ENCODE assay signal across 9 cellular contexts in the genomic region with DNA sequence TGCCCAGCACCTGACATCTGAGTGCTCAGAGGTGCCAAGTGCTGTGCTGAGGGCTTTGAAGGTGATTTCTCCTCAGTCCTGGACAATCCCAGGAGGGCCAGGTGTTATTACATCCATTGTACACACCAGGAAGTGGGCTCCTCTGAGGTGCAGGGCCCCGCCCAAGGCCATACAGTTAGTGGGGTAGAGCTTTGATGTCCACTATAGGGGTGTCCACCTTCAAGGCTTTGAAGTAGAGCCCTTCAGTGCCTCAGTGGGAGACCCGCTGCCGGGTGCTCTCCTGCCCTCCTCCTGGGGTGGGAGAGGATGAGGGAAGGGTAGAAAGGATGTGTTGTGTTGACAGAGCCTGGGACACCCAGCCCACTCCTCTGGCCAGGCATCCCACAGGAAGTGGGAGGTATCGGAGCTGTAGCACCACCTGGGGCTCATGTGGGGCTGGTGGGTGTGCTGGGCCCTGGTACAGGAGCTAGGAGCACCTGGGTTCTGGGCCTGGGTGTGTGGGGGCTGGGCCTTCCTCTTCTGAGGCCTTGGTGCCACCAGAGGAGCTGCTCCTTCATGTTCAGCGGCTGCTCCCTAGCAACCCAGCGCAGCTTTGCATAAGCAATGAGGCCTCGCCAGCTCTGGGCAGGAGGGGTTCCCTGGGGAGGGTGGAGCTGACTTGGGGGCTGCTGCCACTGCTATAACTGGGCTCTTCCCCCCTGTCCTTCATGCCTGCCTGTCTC. TPM values are rescaled to one million over a fixed set of nuclear protein-coding genes. Genes with fewer than 3 reads are reported as not detected.
A peak's percentile ranks its signal among the peaks of the same experiment; 100 is the strongest.
DNase-seq lines count a peak whose midpoint lies in the region; ATAC-seq and TF ChIP-seq lines count a peak whose summit lies in the region.
"Had no signal": no experiment of that assay in that cellular context is flagged by ENCODE, and none has a peak within 500 bp of the region (broad histone marks: within the 10 kb centered on the region; RNA-seq: fewer than 3 reads in every experiment).

No MANE protein-coding gene starts in this region.

- no peaks in the 10 kb centered on the region for H3K27me3 Mint-ChIP-seq in CD8-positive, alpha-beta T cell (ENCODE audit: low read depth)
- H3K27me3 Mint-ChIP-seq in activated naive CD8-positive, alpha-beta T cell, result no peaks in the 10 kb centered on the region
- H3K27me3 Mint-ChIP-seq in natural killer cell (ENCODE audit: low read depth in 2 of 2), result no peaks in the 10 kb centered on the region

- peak in 3 of 7 experiments; percentile 56 to 75 (median 68) for DNase-seq in CD8-positive, alpha-beta T cell
- DNase-seq in natural killer cell (no peak), occipital lobe (lab: John Stamatoyannopoulos, UW) (no peak), prostate gland (ENCODE audit: low spot score) (no peak)

- H3K27ac ChIP-seq in CD8-positive, alpha-beta T cell (ENCODE audit: low read depth, low read length), result peak overlapping the region; percentile 29
- H3K27ac ChIP-seq in KOPT-K1 (ENCODE audit: low read depth, low read length, poor library complexity, severe bottlenecking) (peak overlapping the region; percentile 57), prostate gland (no peak overlapping the region)
- H3K27ac ChIP-seq: SJSA1 had no signal

- POLR2A ChIA-PET in CD8-positive, alpha-beta T cell (lab: Charles Lee), result interaction anchor here (0.5 to 1.4 kb wide), 4 partner anchors 10 to 96 kb away, joined by 3 to 7 read pairs (median 4); partner anchors contain the start of genes LASP1NB and RPL23

- no peak for TF ChIP-seq CTCF in CD8-positive, alpha-beta T cell (IDR thresholded peaks at IDR 0.05)
- no peak for TF ChIP-seq CTCF in natural killer cell (IDR thresholded peaks at IDR 0.05)
- TF ChIP-seq CTCF in prostate gland (IDR thresholded peaks at IDR 0.05), result no peak

- H3K9me3 Mint-ChIP-seq in CD8-positive, alpha-beta T cell, result no peaks in the 10 kb centered on the region
- H3K9me3 Mint-ChIP-seq in activated naive CD8-positive, alpha-beta T cell (ENCODE audit: low read depth), result no peaks in the 10 kb centered on the region
- no peaks in the 10 kb centered on the region for H3K9me3 Mint-ChIP-seq in natural killer cell

- H3K27ac Mint-ChIP-seq in CD8-positive, alpha-beta T cell, result peak overlapping the region; percentile 89
- peak overlapping the region; percentile 93 for H3K27ac Mint-ChIP-seq in activated naive CD8-positive, alpha-beta T cell
- H3K27ac Mint-ChIP-seq in natural killer cell, result peak overlapping the region; percentile 96 to 98

- intact Hi-C loops in CD8-positive, alpha-beta T cell (cut with DNase I, micrococcal nuclease), result loop anchor here in 1 of 2 experiments (10.0 kb wide), 1 partner anchor 218 kb away; no protein-coding TSS in a partner anchor
- intact Hi-C loops in natural killer cell (cut with micrococcal nuclease) (no loop called here), prostate gland (cut with DNase I) (no loop called here)

- no peak for TF ChIP-seq POLR2A in prostate gland (IDR thresholded peaks at IDR 0.05)

- peaks cover 91% of the 10 kb centered on the region for H3K4me1 ChIP-seq in CD8-positive, alpha-beta T cell (ENCODE audit: insufficient read depth, low read length)
- H3K4me1 ChIP-seq in prostate gland (replicated peaks), result peaks cover 18% of the 10 kb centered on the region

- CTCF ChIA-PET in CD8-positive, alpha-beta T cell (lab: Charles Lee), result interaction anchor here (0.9 to 2.6 kb wide), 6 partner anchors 13 to 276 kb away, joined by 4 to 6 read pairs (median 4); no protein-coding TSS in a partner anchor

- H3K27me3 ChIP-seq in CD8-positive, alpha-beta T cell (ENCODE audit: insufficient read depth, low read length), result no peaks in the 10 kb centered on the region
- H3K27me3 ChIP-seq in prostate gland (replicated peaks; ENCODE audit: insufficient read depth), result no peaks in the 10 kb centered on the region
- H3K27me3 ChIP-seq: SJSA1 had no signal

- peaks cover 45% of the 10 kb centered on the region for H3K36me3 Mint-ChIP-seq in CD8-positive, alpha-beta T cell
- peaks cover 2% of the 10 kb centered on the region for H3K36me3 Mint-ChIP-seq in activated naive CD8-positive, alpha-beta T cell
- H3K36me3 Mint-ChIP-seq in natural killer cell, result peaks cover 6% of the 10 kb centered on the region

- H3K4me3 ChIP-seq in CD8-positive, alpha-beta T cell (ENCODE audit: low read depth, low read length), result peak overlapping the region; percentile 13
- no peak overlapping the region for H3K4me3 ChIP-seq in prostate gland
- H3K4me3 ChIP-seq: SJSA1 had no signal

- peak overlapping the region; percentile 67 for H3K4me3 Mint-ChIP-seq in CD8-positive, alpha-beta T cell
- peak overlapping the region; percentile 58 for H3K4me3 Mint-ChIP-seq in activated naive CD8-positive, alpha-beta T cell
- H3K4me3 Mint-ChIP-seq in natural killer cell, result peak overlapping the region; percentile 76

- no peaks in the 10 kb centered on the region for H3K9me3 ChIP-seq in CD8-positive, alpha-beta T cell (ENCODE audit: low read length)
- H3K9me3 ChIP-seq in KOPT-K1 (ENCODE audit: insufficient read depth, low read length, poor library complexity, severe bottlenecking) (no peaks in the 10 kb centered on the region), prostate gland (no peaks in the 10 kb centered on the region)
- H3K9me3 ChIP-seq: SJSA1 had no signal

- H3K4me1 Mint-ChIP-seq in CD8-positive, alpha-beta T cell (ENCODE audit: low read depth), result peaks cover 94% of the 10 kb centered on the region
- peaks cover 94% of the 10 kb centered on the region for H3K4me1 Mint-ChIP-seq in activated naive CD8-positive, alpha-beta T cell (ENCODE audit: low read depth)
- peaks cover 83 to 94% of the 10 kb centered on the region in 2 donors for H3K4me1 Mint-ChIP-seq in natural killer cell

- peaks cover 17% of the 10 kb centered on the region for H3K36me3 ChIP-seq in CD8-positive, alpha-beta T cell (ENCODE audit: insufficient read depth, low read length)
- peaks cover 57% of the 10 kb centered on the region for H3K36me3 ChIP-seq in KOPT-K1 (ENCODE audit: insufficient read depth, low read length)
- no peaks in the 10 kb centered on the region for H3K36me3 ChIP-seq in prostate gland

- 58% methylated on average over 7 of the region's 7 CpGs for WGBS in prostate gland

- peak; percentile 70 for ATAC-seq in CD8-positive, alpha-beta T cell
- peak; percentile 33 to 48 (median 46) for ATAC-seq in natural killer cell
- ATAC-seq in HG03135 (IDR thresholded peaks at IDR 0.05; ENCODE audit: unreplicated experiment), result no peak
- no peak for ATAC-seq in HG02884 (IDR thresholded peaks at IDR 0.05; ENCODE audit: unreplicated experiment)

RNA-seq across cellular contexts. Expression of gene LASP1, which starts 7.4 kb away (rescaled TPM):
- 10 to 100 TPM; 51.6 to 57.1 TPM for total RNA-seq in CD8-positive, alpha-beta T cell
- total RNA-seq in natural killer cell (100 to 1,000 TPM; 293 to 363 (median 340) TPM), occipital lobe (49.4 TPM), prostate gland (10 to 100 TPM; 61.8 to 93.4 TPM)

RNA-seq across cellular contexts. Expression of gene RPL23, which starts 23.8 kb away (rescaled TPM):
- 1,000 to 10,000 TPM; 2,036 to 2,052 TPM for total RNA-seq in CD8-positive, alpha-beta T cell
- total RNA-seq in natural killer cell (100 to 1,000 TPM; 752 to 934 (median 923) TPM), occipital lobe (1,678 TPM), prostate gland (1,000 to 10,000 TPM; 1,006 to 2,029 TPM)

RNA-seq across cellular contexts. Expression of gene CWC25, which starts 52.2 kb away (rescaled TPM):
- 10 to 100 TPM; 80.3 to 87.5 TPM for total RNA-seq in CD8-positive, alpha-beta T cell
- total RNA-seq in natural killer cell, result 10 to 100 TPM; 63.8 to 79.4 (median 74.4) TPM
- 7.8 TPM for total RNA-seq in occipital lobe
- total RNA-seq in prostate gland, result 10 to 100 TPM; 21.9 to 23.3 TPM

Comparison
In these comparisons a context has a peak if more than half of its experiments do, and no peak if none do; other contexts are left out.
1. ATAC-seq: peak in CD8-positive, alpha-beta T cell (single experiment) and natural killer cell (3 of 3); none in HG03135 (single experiment) and HG02884 (single experiment).
2. H3K27ac ChIP-seq: peak in CD8-positive, alpha-beta T cell (single experiment) and KOPT-K1 (single experiment); none in prostate gland (0 of 2).
3. Peak in every context shown above with its lines, with median percentiles within 50 percentile points of each other: H3K27ac Mint-ChIP-seq and H3K4me3 Mint-ChIP-seq.